ENCODE assay signal across 1 cellular context in the genomic region with DNA sequence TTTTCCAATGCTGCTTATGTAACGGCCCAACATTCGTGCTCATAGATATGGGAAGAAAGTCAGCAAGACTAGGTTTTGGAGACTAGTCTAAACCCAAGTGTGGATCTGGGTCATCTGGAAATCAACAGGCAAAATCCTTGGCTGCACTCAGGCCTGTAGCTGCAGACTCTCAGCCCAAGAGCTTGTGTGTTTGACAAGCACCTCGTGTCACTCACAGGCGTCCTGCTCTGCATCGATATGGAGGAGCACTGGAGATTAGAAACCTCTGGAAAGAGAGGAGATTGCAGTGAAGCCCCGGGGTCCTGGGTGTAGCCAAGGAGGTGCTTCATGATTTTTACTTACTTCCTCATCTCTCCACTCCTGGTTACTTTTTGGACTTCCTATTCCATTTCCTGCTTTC.
TF ChIP-seq lines count a peak whose summit lies in the region.

No MANE protein-coding gene starts in this region.

TF ChIP-seq in K562, 482 proteins besides CTCF, POLR2A, EP300 and RAD21 (continued from another document):
- TF ChIP-seq, protein P1, sequence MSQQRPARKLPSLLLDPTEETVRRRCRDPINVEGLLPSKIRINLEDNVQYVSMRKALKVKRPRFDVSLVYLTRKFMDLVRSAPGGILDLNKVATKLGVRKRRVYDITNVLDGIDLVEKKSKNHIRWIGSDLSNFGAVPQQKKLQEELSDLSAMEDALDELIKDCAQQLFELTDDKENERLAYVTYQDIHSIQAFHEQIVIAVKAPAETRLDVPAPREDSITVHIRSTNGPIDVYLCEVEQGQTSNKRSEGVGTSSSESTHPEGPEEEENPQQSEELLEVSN (IDR thresholded peaks at IDR 0.05; ENCODE audit: borderline replicate concordance in 1 of 2, extremely low read depth in 1 of 2, insufficient read depth in 1 of 2, insufficient read length in 1 of 2, low read depth in 1 of 2, low read length in 1 of 2, poor library complexity in 1 of 2, severe bottlenecking in 1 of 2) = peak in 1 of 2 experiments; percentile 46
- TF ChIP-seq CBFA2T2 (conservative IDR thresholded peaks at IDR 0.05) (peak; percentile 67), NR3C1 (CRISPR knock-in tag; IDR thresholded peaks at IDR 0.05) (no peak), ZNF263 (CRISPR knock-in tag; IDR thresholded peaks at IDR 0.05; ENCODE audit: borderline replicate concordance) (peak; percentile 33; the same call in 1 of the 2 replicates), POLR2AphosphoS5 (IDR thresholded peaks at IDR 0.05; ENCODE audit: control insufficient read depth, insufficient read depth, low read depth, low read length) (peak; percentile 38; the same call in 1 of the 2 replicates), CBFA2T3 (IDR thresholded peaks at IDR 0.05) (peak; percentile 79), GATA2 (CRISPR knock-in tag; IDR thresholded peaks at IDR 0.05) (0 out of 2 replicates have a peak, but pooled peaks have one; percentile 28), ARID1B (IDR thresholded peaks at IDR 0.05) (peak; percentile 71)
